ENCODE assay signal across 16 cellular contexts in the genomic region with DNA sequence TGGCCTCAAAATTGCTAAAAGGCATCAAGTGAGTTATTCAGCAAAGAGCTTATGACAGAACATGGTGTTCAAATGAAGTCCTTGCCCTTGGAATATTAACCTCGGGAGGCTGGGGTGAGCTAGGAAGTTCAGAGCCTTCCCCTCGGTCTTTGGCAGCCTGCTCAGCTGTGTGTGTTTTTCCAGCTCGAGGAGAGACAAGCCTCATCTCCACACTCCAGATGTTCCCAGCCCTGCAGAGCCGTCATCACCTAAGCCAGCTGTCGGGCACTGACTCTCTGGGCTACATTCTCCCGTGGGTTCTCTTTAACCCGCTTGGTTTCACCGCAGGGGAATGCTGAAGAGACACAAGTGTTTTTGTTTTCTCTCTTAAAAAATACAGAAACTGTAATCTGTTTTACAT. TPM values are rescaled to one million over a fixed set of nuclear protein-coding genes. Genes with fewer than 3 reads are reported as not detected.
"Had no signal": no experiment of that assay in that cellular context is flagged by ENCODE, and none has a peak within 500 bp of the region (broad histone marks: within the 10 kb centered on the region; RNA-seq: fewer than 3 reads in every experiment).

No MANE protein-coding gene starts in this region.

- H3K4me1 ChIP-seq: breast epithelium, lower lobe of right lung had no signal

- H3K36me3 ChIP-seq: breast epithelium, lower lobe of right lung, upper lobe of left lung had no signal

- ATAC-seq: stimulated activated naive B cell treated with anti-CD40 and anti-IgM and Interleukin-4, amounts not matched to agents 10 μg/mL and 1 μg/mL and 100 μg/mL, for 72 hours; T-cell had no signal

- DNase-seq: activated CD4-positive, CD25-positive, alpha-beta regulatory T cell treated with anti-CD3 and anti-CD28 coated beads, Interleukin-2, amount 50 U/mL, for 72 hours; activated naive CD8-positive, alpha-beta T cell treated with anti-CD3 and anti-CD28 coated beads, Interleukin-2, amount 10 ng/mL, durations not matched to agents 7 days and 5 days; aorta; endodermal cell; lower lobe of right lung; nephron progenitor cell; SK-N-SH; stimulated activated CD4-positive, alpha-beta T cell treated with anti-CD3 and anti-CD28 coated beads, Interleukin-4, amount 100 ng/mL, for 1 hour; stimulated activated naive B cell treated with anti-CD40 and anti-IgM and Interleukin-4, amounts not matched to agents 10 μg/mL and 1 μg/mL and 100 μg/mL, for 72 hours; T-cell; T-helper 9 cell; upper lobe of left lung had no signal

- H3K4me3 ChIP-seq: breast epithelium, lower lobe of right lung, upper lobe of left lung had no signal

- H3K27ac ChIP-seq: lower lobe of right lung, upper lobe of left lung had no signal

- H3K4me3 Mint-ChIP-seq: activated naive CD8-positive, alpha-beta T cell treated with anti-CD3 and anti-CD28 coated beads, Interleukin-2, amount 10 ng/mL, durations not matched to agents 7 days and 5 days; activated T-helper 1 cell treated with anti-CD3 and anti-CD28 coated beads, Interleukin-12 subunit alpha, Interleukin-12 subunit beta, Interleukin-2, Interleukin-4 antibody, amounts not matched to agents 30 ng/mL and 10 ng/mL and 1 ng/mL, durations not matched to agents 14 hours and 24 hours and 36 hours; endodermal cell; mesothelial cell of epicardium; nephron progenitor cell; stimulated activated naive B cell treated with anti-CD40 and anti-IgM and Interleukin-4, amounts not matched to agents 10 μg/mL and 1 μg/mL and 100 μg/mL, for 72 hours; T-cell had no signal

- H3K27me3 ChIP-seq: breast epithelium, upper lobe of left lung had no signal

- H3K27ac Mint-ChIP-seq: activated naive CD8-positive, alpha-beta T cell treated with anti-CD3 and anti-CD28 coated beads, Interleukin-2, amount 10 ng/mL, durations not matched to agents 7 days and 5 days; activated T-helper 1 cell treated with anti-CD3 and anti-CD28 coated beads, Interleukin-12 subunit alpha, Interleukin-12 subunit beta, Interleukin-2, Interleukin-4 antibody, amounts not matched to agents 30 ng/mL and 10 ng/mL and 1 ng/mL, durations not matched to agents 14 hours and 24 hours and 36 hours; endodermal cell; mesothelial cell of epicardium; nephron progenitor cell; stimulated activated naive B cell treated with anti-CD40 and anti-IgM and Interleukin-4, amounts not matched to agents 10 μg/mL and 1 μg/mL and 100 μg/mL, for 72 hours; T-cell had no signal

- H3K4me1 Mint-ChIP-seq: T-cell had no signal

- H3K9me3 ChIP-seq: breast epithelium, lower lobe of right lung, SK-N-SH, upper lobe of left lung had no signal

- H3K9me3 Mint-ChIP-seq: activated naive CD8-positive, alpha-beta T cell treated with anti-CD3 and anti-CD28 coated beads, Interleukin-2, amount 10 ng/mL, durations not matched to agents 7 days and 5 days; activated T-helper 1 cell treated with anti-CD3 and anti-CD28 coated beads, Interleukin-12 subunit alpha, Interleukin-12 subunit beta, Interleukin-2, Interleukin-4 antibody, amounts not matched to agents 30 ng/mL and 10 ng/mL and 1 ng/mL, durations not matched to agents 14 hours and 24 hours and 36 hours; endodermal cell; nephron progenitor cell; stimulated activated naive B cell treated with anti-CD40 and anti-IgM and Interleukin-4, amounts not matched to agents 10 μg/mL and 1 μg/mL and 100 μg/mL, for 72 hours; T-cell had no signal

- H3K36me3 Mint-ChIP-seq: activated naive CD8-positive, alpha-beta T cell treated with anti-CD3 and anti-CD28 coated beads, Interleukin-2, amount 10 ng/mL, durations not matched to agents 7 days and 5 days; mesothelial cell of epicardium; stimulated activated naive B cell treated with anti-CD40 and anti-IgM and Interleukin-4, amounts not matched to agents 10 μg/mL and 1 μg/mL and 100 μg/mL, for 72 hours; T-cell had no signal

RNA-seq across cellular contexts. Expression of a gene that starts 47.1 kb away (rescaled TPM):
- total RNA-seq: activated CD8-positive, alpha-beta memory T cell treated with anti-CD3 and anti-CD28 coated beads for 36 hours; activated naive CD8-positive, alpha-beta T cell treated with anti-CD3 and anti-CD28 coated beads, Interleukin-2, amount 10 ng/mL, durations not matched to agents 7 days and 5 days had no signal
